ENCODE assay signal across 2 cellular contexts in genomic region chr11:93791493-93791892, GRCh38.
A peak's percentile ranks its signal among the peaks of the same experiment; 100 is the strongest.
TF ChIP-seq lines count a peak whose summit lies in the region.

No MANE protein-coding gene starts in this region.

TF ChIP-seq in IMR-90, 13 proteins besides CTCF, POLR2A, EP300 and RAD21:
- no peak for TF ChIP-seq MAFK (IDR thresholded peaks at IDR 0.05; ENCODE audit: low read depth, low read length)
- no peak for TF ChIP-seq BHLHE40 (IDR thresholded peaks at IDR 0.05; ENCODE audit: low read depth, low read length)
- TF ChIP-seq MAZ (IDR thresholded peaks at IDR 0.05; ENCODE audit: borderline replicate concordance, low read depth, low read length) = no peak
- TF ChIP-seq CEBPB (IDR thresholded peaks at IDR 0.05; ENCODE audit: low read depth, low read length) = 0 out of 2 replicates have a peak, but pooled peaks have one; percentile 2

TF ChIP-seq in HepG2, 621 proteins besides CTCF, POLR2A, EP300 and RAD21:
- TF ChIP-seq ZNF362 (CRISPR knock-in tag; IDR thresholded peaks at IDR 0.05; ENCODE audit: borderline replicate concordance) (peak; percentile 55; the same call in 1 of the 2 replicates), ZBTB4 (CRISPR knock-in tag; IDR thresholded peaks at IDR 0.05; ENCODE audit: borderline replicate concordance) (no peak), SOX6 (IDR thresholded peaks at IDR 0.05) (no peak), SOX6 (CRISPR knock-in tag; IDR thresholded peaks at IDR 0.05) (peak; percentile 19; the same call in 1 of the 2 replicates), CEBPG (CRISPR knock-in tag; IDR thresholded peaks at IDR 0.05) (peak; percentile 30; the same call in 1 of the 2 replicates), ZBTB43 (CRISPR knock-in tag; conservative IDR thresholded peaks at IDR 0.05) (no peak), SMC3 (IDR thresholded peaks at IDR 0.05; ENCODE audit: low read length) (no peak), PRDM4 (CRISPR knock-in tag; IDR thresholded peaks at IDR 0.05; ENCODE audit: borderline replicate concordance) (no peak), PHF5A (CRISPR knock-in tag; IDR thresholded peaks at IDR 0.05; ENCODE audit: low read depth, unreplicated experiment) (no peak), CAMTA2 (CRISPR knock-in tag; IDR thresholded peaks at IDR 0.05; ENCODE audit: borderline replicate concordance) (no peak), ATF4 (CRISPR knock-in tag; IDR thresholded peaks at IDR 0.05) (peak in 1 of 2 experiments; percentile 59; a peak in 1 of 4 replicates), HNF1B (CRISPR knock-in tag; IDR thresholded peaks at IDR 0.05) (no peak), FUBP1 (CRISPR knock-in tag; IDR thresholded peaks at IDR 0.05; ENCODE audit: borderline replicate concordance) (no peak)
